In genomic region chr1:165632491-165632890, GRCh38 we compare ENCODE assay signal across 8 cellular contexts.
A peak's percentile ranks its signal among the peaks of the same experiment; 100 is the strongest.
DNase-seq lines count a peak whose midpoint lies in the region; TF ChIP-seq lines count a peak whose summit lies in the region.
"Had no signal": no experiment of that assay in that cellular context is flagged by ENCODE, and none has a peak within 500 bp of the region (broad histone marks: within the 10 kb centered on the region; RNA-seq: fewer than 3 reads in every experiment).

No MANE protein-coding gene starts in this region.

- peaks cover 3% of the 10 kb centered on the region; the same call in 1 of the 2 replicates for H3K27me3 ChIP-seq in HUES48 (ENCODE audit: control insufficient read depth, insufficient read depth, low read length)
- no peaks in the 10 kb centered on the region for H3K27me3 ChIP-seq in adipocyte (replicated peaks; ENCODE audit: control insufficient read depth, insufficient read depth, low read length)
- no peaks in the 10 kb centered on the region for H3K27me3 ChIP-seq in subcutaneous abdominal adipose tissue (ENCODE audit: control insufficient read depth in 5 of 5, insufficient read depth in 4 of 5, low read length in 5 of 5)

- H3K36me3 ChIP-seq in HUES48 (ENCODE audit: control insufficient read depth, insufficient read depth, low read length) (no peaks in the 10 kb centered on the region), adipocyte (ENCODE audit: control insufficient read depth, insufficient read depth, low read length, severe bottlenecking) (peaks cover 15% of the 10 kb centered on the region), subcutaneous abdominal adipose tissue (ENCODE audit: control insufficient read depth in 5 of 5, insufficient read depth in 5 of 5, low read length in 5 of 5) (no peaks in the 10 kb centered on the region)

- TF ChIP-seq CTCF in GM10266 (IDR thresholded peaks at IDR 0.05; ENCODE audit: control insufficient read depth, insufficient read depth, low read depth, missing control alignments), result no peak

- H3K9ac ChIP-seq in HUES48 (ENCODE audit: low read depth, low read length) (no peak overlapping the region), adipocyte (ENCODE audit: low read length) (peak overlapping the region; percentile 94), subcutaneous abdominal adipose tissue (ENCODE audit: low read length in 5 of 5) (peak overlapping the region; percentile 79 to 99 (median 96))

- DNase-seq in adipocyte (ENCODE audit: low read depth), result peak; percentile 29
- peak; percentile 38 for DNase-seq in islet precursor cell
- no peak for DNase-seq in RKO (ENCODE audit: low spot score)
- DNase-seq in retina, result no peak
- no peak for DNase-seq in GM10266 (ENCODE audit: extremely low spot score)
- DNase-seq: SHP77 treated with DMSO at 0.1 percent for 48 hours had no signal

- H3K9me3 ChIP-seq in HUES48 (ENCODE audit: control insufficient read depth, insufficient read depth, low read length), result no peaks in the 10 kb centered on the region
- H3K9me3 ChIP-seq in adipocyte (ENCODE audit: control insufficient read depth, low read length), result no peaks in the 10 kb centered on the region
- H3K9me3 ChIP-seq in subcutaneous abdominal adipose tissue (ENCODE audit: control insufficient read depth in 5 of 5, low read length in 5 of 5), result no peaks in the 10 kb centered on the region

- H3K27ac ChIP-seq in HUES48 (ENCODE audit: low read depth, low read length) (no peak overlapping the region), subcutaneous abdominal adipose tissue (ENCODE audit: low read depth, low read length) (peak overlapping the region; percentile 98)

- H3K4me1 ChIP-seq in HUES48 (ENCODE audit: control insufficient read depth, insufficient read depth, low read length) (peaks cover 34% of the 10 kb centered on the region), adipocyte (ENCODE audit: control insufficient read depth, insufficient read depth, low read length) (peaks cover 55% of the 10 kb centered on the region), subcutaneous abdominal adipose tissue (ENCODE audit: control insufficient read depth in 5 of 5, insufficient read depth in 5 of 5, low read length in 5 of 5) (peaks cover 9 to 71% (median 61%) of the 10 kb centered on the region in 5 donors)

- H3K4me3 ChIP-seq in HUES48 (ENCODE audit: low read depth, low read length), result peak overlapping the region; percentile 80
- H3K4me3 ChIP-seq in adipocyte (ENCODE audit: low read length), result peak overlapping the region; percentile 99
- H3K4me3 ChIP-seq in subcutaneous abdominal adipose tissue (ENCODE audit: low read depth in 1 of 5, low read length in 5 of 5), result peak overlapping the region; percentile 89 to 100 (median 98)

Comparison
In these comparisons a context has a peak if more than half of its experiments do, and no peak if none do; other contexts are left out.
1. DNase-seq: peak in adipocyte (single experiment) and islet precursor cell (single experiment); none in RKO (single experiment), retina (single experiment) and GM10266 (single experiment).
2. Peak in every context shown above with its lines, with median percentiles within 50 percentile points of each other: H3K4me3 ChIP-seq.